ENCODE assay signal across 11 cellular contexts in genomic region chr15:64527263-64527984, GRCh38.
A peak's percentile ranks its signal among the peaks of the same experiment; 100 is the strongest.
DNase-seq lines count a peak whose midpoint lies in the region; ATAC-seq and TF ChIP-seq lines count a peak whose summit lies in the region.
"Had no signal": no experiment of that assay in that cellular context is flagged by ENCODE, and none has a peak within 500 bp of the region (broad histone marks: within the 10 kb centered on the region; RNA-seq: fewer than 3 reads in every experiment).

No MANE protein-coding gene starts in this region.

- H3K4me3 ChIP-seq in KMS-11 (IDR thresholded peaks at IDR 0.05; ENCODE audit: insufficient read depth, low read depth, low read length) (no peak overlapping the region), PC-9 (no peak overlapping the region), right atrium auricular region (no peak overlapping the region)
- H3K4me3 ChIP-seq: esophagus muscularis mucosa, thoracic aorta had no signal

- H3K27me3 Mint-ChIP-seq in CD4-positive, alpha-beta T cell: no peaks in the 10 kb centered on the region
- no peaks in the 10 kb centered on the region for H3K27me3 Mint-ChIP-seq in activated naive CD8-positive, alpha-beta T cell

- BruUV-seq in PC-9 (replicated peaks; lab: Mats Ljungman, UMichigan): no TSS peak

- no peaks in the 10 kb centered on the region for H3K9me3 ChIP-seq in CD4-positive, alpha-beta T cell (ENCODE audit: control insufficient read depth, low read length)
- H3K9me3 ChIP-seq in PC-9 (ENCODE audit: insufficient read depth, low read depth) (no peaks in the 10 kb centered on the region), right atrium auricular region (no peaks in the 10 kb centered on the region)
- H3K9me3 ChIP-seq: esophagus muscularis mucosa, thoracic aorta had no signal

- H3K4me2 ChIP-seq in KMS-11: peak overlapping the region; percentile 13; the same call in 1 of the 2 replicates
- no peak overlapping the region for H3K4me2 ChIP-seq in PC-9

- H3K27me3 ChIP-seq in CD4-positive, alpha-beta T cell (ENCODE audit: control insufficient read depth, insufficient read depth, low read length): no peaks in the 10 kb centered on the region
- no peaks in the 10 kb centered on the region for H3K27me3 ChIP-seq in KMS-11 (ENCODE audit: insufficient read depth, low read depth)
- H3K27me3 ChIP-seq in PC-9 (ENCODE audit: insufficient read depth, low read depth): no peaks in the 10 kb centered on the region
- no peaks in the 10 kb centered on the region for H3K27me3 ChIP-seq in right atrium auricular region
- H3K27me3 ChIP-seq: esophagus muscularis mucosa had no signal

- no peak overlapping the region for H3K27ac ChIP-seq in CD4-positive, alpha-beta T cell (ENCODE audit: low read depth, low read length)
- H3K27ac ChIP-seq in KMS-11 (no peak overlapping the region), PC-9 (no peak overlapping the region), right atrium auricular region (no peak overlapping the region)
- H3K27ac ChIP-seq: esophagus muscularis mucosa, thoracic aorta had no signal

- no peaks in the 10 kb centered on the region for H3K9me2 ChIP-seq in PC-9 (ENCODE audit: insufficient read depth)

- H2AFZ ChIP-seq in KMS-11 (ENCODE audit: low read depth) (no peak overlapping the region), PC-9 (no peak overlapping the region)

- no peak for DNase-seq in CD4-positive, alpha-beta T cell
- peak; percentile 28 for DNase-seq in kidney glomerular epithelial cell (lab: John Stamatoyannopoulos, UW)
- no peak for DNase-seq in PC-9
- DNase-seq in right atrium auricular region (ENCODE audit: low spot score): no peak
- DNase-seq: NCI-H187 had no signal

- H3K36me3 ChIP-seq in KMS-11 (ENCODE audit: insufficient read depth) (no peaks in the 10 kb centered on the region), PC-9 (ENCODE audit: low read depth) (no peaks in the 10 kb centered on the region), right atrium auricular region (no peaks in the 10 kb centered on the region)
- H3K36me3 ChIP-seq: thoracic aorta had no signal

- intact Hi-C loops in CD4-positive, alpha-beta T cell (cut with DNase I, micrococcal nuclease): no loop called here
- intact Hi-C loops in PC-9 (cut with micrococcal nuclease; ENCODE audit: unreplicated experiment): no loop called here

- H3K4me1 Mint-ChIP-seq in CD4-positive, alpha-beta T cell (ENCODE audit: low read depth): peaks cover 70% of the 10 kb centered on the region
- peaks cover 71% of the 10 kb centered on the region for H3K4me1 Mint-ChIP-seq in activated naive CD8-positive, alpha-beta T cell (ENCODE audit: low read depth)

- POLR2A ChIA-PET in CD4-positive, alpha-beta T cell (lab: Charles Lee): interaction anchor here (1.6 kb wide), 1 partner anchor 70 kb away, joined by 4 read pairs; no protein-coding TSS in a partner anchor
- POLR2A ChIA-PET in PC-9 (lab: Charles Lee; ENCODE audit: unreplicated experiment): no interaction called here

- no peak for TF ChIP-seq CTCF in CD4-positive, alpha-beta T cell (IDR thresholded peaks at IDR 0.05)
- no peak for TF ChIP-seq CTCF in KMS-11 (conservative IDR thresholded peaks at IDR 0.05; ENCODE audit: low read depth, low read length)
- no peak for TF ChIP-seq CTCF in PC-9 (conservative IDR thresholded peaks at IDR 0.05)
- TF ChIP-seq CTCF in right atrium auricular region (IDR thresholded peaks at IDR 0.05): no peak

- peaks cover 4% of the 10 kb centered on the region; the same call in 1 of the 2 replicates for H3F3A ChIP-seq in PC-9 (ENCODE audit: insufficient read depth, low read depth)

- no peak for ATAC-seq in CD4-positive, alpha-beta T cell (ENCODE audit: poor library complexity)
- no peak for ATAC-seq in HG03460 (IDR thresholded peaks at IDR 0.05; ENCODE audit: unreplicated experiment)
- no peak for ATAC-seq in HG03039 (IDR thresholded peaks at IDR 0.05; ENCODE audit: unreplicated experiment)

- H3K27ac Mint-ChIP-seq in CD4-positive, alpha-beta T cell: peak overlapping the region; percentile 12
- peak overlapping the region; percentile 35 for H3K27ac Mint-ChIP-seq in activated naive CD8-positive, alpha-beta T cell

- H4K20me1 ChIP-seq in KMS-11 (ENCODE audit: insufficient read depth) (no peaks in the 10 kb centered on the region), PC-9 (ENCODE audit: insufficient read depth) (peaks cover 11% of the 10 kb centered on the region)

- no peak overlapping the region for H3K4me3 Mint-ChIP-seq in CD4-positive, alpha-beta T cell
- no peak overlapping the region for H3K4me3 Mint-ChIP-seq in activated naive CD8-positive, alpha-beta T cell

- H3K79me2 ChIP-seq in KMS-11 (ENCODE audit: insufficient read depth, low read depth): peaks cover 100% of the 10 kb centered on the region
- peaks cover 52% of the 10 kb centered on the region for H3K79me2 ChIP-seq in PC-9 (ENCODE audit: low read depth)

- H3K9ac ChIP-seq in KMS-11: no peak overlapping the region

- CTCF ChIA-PET in CD4-positive, alpha-beta T cell (lab: Charles Lee): no interaction called here
- CTCF ChIA-PET in PC-9 (lab: Charles Lee): no interaction called here

- H3K9me3 Mint-ChIP-seq in CD4-positive, alpha-beta T cell: no peaks in the 10 kb centered on the region
- H3K9me3 Mint-ChIP-seq in activated naive CD8-positive, alpha-beta T cell (ENCODE audit: low read depth): no peaks in the 10 kb centered on the region

- H3K36me3 Mint-ChIP-seq in CD4-positive, alpha-beta T cell (ENCODE audit: low read depth): peaks cover 40% of the 10 kb centered on the region
- H3K36me3 Mint-ChIP-seq in activated naive CD8-positive, alpha-beta T cell: peaks cover 10% of the 10 kb centered on the region

- H3K4me1 ChIP-seq in KMS-11 (ENCODE audit: low read depth, poor library complexity, severe bottlenecking) (peaks cover 62% of the 10 kb centered on the region), PC-9 (replicated peaks; ENCODE audit: insufficient read depth) (peaks cover 13% of the 10 kb centered on the region), right atrium auricular region (peaks cover 0 to 12% of the 10 kb centered on the region in 2 donors)
